ENCODE assay signal across 1 cellular context in the genomic region with DNA sequence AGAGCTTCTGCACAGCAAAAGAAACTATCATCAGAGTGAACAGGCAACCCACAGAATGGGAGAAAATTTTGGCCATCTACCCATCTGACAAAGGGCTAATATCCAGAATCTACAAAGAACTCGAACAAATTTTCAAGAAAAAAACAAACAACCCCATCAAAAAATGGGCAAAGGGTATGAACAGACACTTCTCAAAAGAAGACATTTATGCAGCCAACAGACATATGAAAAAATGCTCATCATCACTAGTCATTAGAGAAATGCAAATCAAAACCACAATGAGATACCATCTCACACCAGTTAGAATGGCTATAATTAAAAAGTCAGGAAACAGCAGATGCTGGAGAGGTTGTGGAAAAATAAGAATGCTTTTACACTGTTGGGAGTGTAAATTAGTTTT.
TF ChIP-seq lines count a peak whose summit lies in the region.
"Not testable (repeated sequence)": the region's sequence is repeated elsewhere in the genome, so short reads cannot be mapped to it uniquely, and the experiment has no call there.

No MANE protein-coding gene starts in this region.

- not testable (repeated sequence) for TF ChIP-seq CTCF in 22Rv1 (IDR thresholded peaks at IDR 0.05)

- H3K27ac ChIP-seq in 22Rv1, result peak overlapping the region; percentile 31
